Comparison of ENCODE assay signal across 12 cellular contexts in genomic region chr4:72846280-72847111, GRCh38.
DNase-seq lines count a peak whose midpoint lies in the region; ATAC-seq, FAIRE-seq and TF ChIP-seq lines count a peak whose summit lies in the region.
"Had no signal": no experiment of that assay in that cellular context is flagged by ENCODE, and none has a peak within 500 bp of the region (broad histone marks: within the 10 kb centered on the region; RNA-seq: fewer than 3 reads in every experiment).

No MANE protein-coding gene starts in this region.

- peaks cover 7% of the 10 kb centered on the region; the same call in 1 of the 2 replicates for H3K27me3 Mint-ChIP-seq in HFFc6 (ENCODE audit: insufficient read depth)

- CTCF ChIA-PET in OCI-LY7 (lab: Charles Lee; ENCODE audit: unreplicated experiment), result no interaction called here

- H3K9me3 Mint-ChIP-seq in HFFc6, result no peaks in the 10 kb centered on the region
- H3K9me3 Mint-ChIP-seq: stimulated activated naive CD8-positive, alpha-beta T cell treated with anti-CD3 and anti-CD28 coated beads, Interleukin-15, Interleukin-2, amounts not matched to agents 100 ng/mL and 50 ng/mL, for 24 hours had no signal

- H3K9me2 ChIP-seq in OCI-LY7 (ENCODE audit: insufficient read depth, low read length), result no peaks in the 10 kb centered on the region

- H3K27ac Mint-ChIP-seq in HFFc6, result no peak overlapping the region
- H3K27ac Mint-ChIP-seq: stimulated activated naive CD8-positive, alpha-beta T cell treated with anti-CD3 and anti-CD28 coated beads, Interleukin-15, Interleukin-2, amounts not matched to agents 100 ng/mL and 50 ng/mL, for 24 hours had no signal

- H3K4me1 Mint-ChIP-seq in HFFc6 (ENCODE audit: low read depth), result peaks cover 22% of the 10 kb centered on the region

- H3K4me3 Mint-ChIP-seq in HFFc6, result peak overlapping the region; percentile 39
- H3K4me3 Mint-ChIP-seq: stimulated activated naive CD8-positive, alpha-beta T cell treated with anti-CD3 and anti-CD28 coated beads, Interleukin-15, Interleukin-2, amounts not matched to agents 100 ng/mL and 50 ng/mL, for 24 hours had no signal

- TF ChIP-seq POLR2A in H54 (IDR thresholded peaks at IDR 0.05; ENCODE audit: low read depth, low read length), result no peak

- H3K36me3 ChIP-seq in OCI-LY7 (ENCODE audit: insufficient read depth, low read length), result no peaks in the 10 kb centered on the region

- no peak overlapping the region for H3K4me3 ChIP-seq in AG10803 (ENCODE audit: low read length)
- no peak overlapping the region for H3K4me3 ChIP-seq in OCI-LY7 (ENCODE audit: low read depth, low read length, poor library complexity, severe bottlenecking)
- no peak overlapping the region for H3K4me3 ChIP-seq in epithelial cell of esophagus (ENCODE audit: low read length)
- H3K4me3 ChIP-seq: lung had no signal

- H3K79me2 ChIP-seq in OCI-LY7 (ENCODE audit: insufficient read depth, low read depth, low read length), result no peaks in the 10 kb centered on the region

- no TSS peak for BruUV-seq in OCI-LY7 (replicated peaks; lab: Mats Ljungman, UMichigan)

- POLR2A ChIA-PET in OCI-LY7 (lab: Charles Lee), result no interaction called here

- H3K4me1 ChIP-seq in OCI-LY7 (ENCODE audit: insufficient read depth, low read length, poor library complexity, severe bottlenecking), result no peaks in the 10 kb centered on the region

- no peak overlapping the region for H2AFZ ChIP-seq in OCI-LY7 (ENCODE audit: low read length)

- no peaks in the 10 kb centered on the region for H3K36me3 Mint-ChIP-seq in HFFc6 (ENCODE audit: low read depth)

- intact Hi-C loops in OCI-LY7 (cut with micrococcal nuclease; ENCODE audit: unreplicated experiment), result no loop called here

- H3K4me2 ChIP-seq in OCI-LY7 (ENCODE audit: low read length), result peak overlapping the region; percentile 16; the same call in 1 of the 2 replicates

- no peak for FAIRE-seq in H54 (lab: Jason Lieb, UNC)

- DNase-seq in AG10803 (ENCODE audit: low read depth) (peak; percentile 7), HFFc6 (peak; percentile 8), OCI-LY7 (ENCODE audit: low spot score) (peak; percentile 22), epithelial cell of esophagus (ENCODE audit: low read depth) (peak; percentile 68), H54 (ENCODE audit: insufficient read length, low spot score) (no peak)
- DNase-seq in central memory CD4-positive, alpha-beta T cell, result no peak
- DNase-seq: C1 segment of cervical spinal cord had no signal

- no peak overlapping the region for H3K27ac ChIP-seq in OCI-LY7 (ENCODE audit: low read depth, low read length, poor library complexity, severe bottlenecking)
- H3K27ac ChIP-seq: VCaP had no signal

- ATAC-seq in HG03460 (IDR thresholded peaks at IDR 0.05; ENCODE audit: unreplicated experiment) (no peak), GM21381 (IDR thresholded peaks at IDR 0.05; ENCODE audit: unreplicated experiment) (no peak)

- TF ChIP-seq CTCF in AG10803 (conservative IDR thresholded peaks at IDR 0.05; ENCODE audit: low read length) (no peak), HFFc6 (IDR thresholded peaks at IDR 0.05) (no peak), OCI-LY7 (conservative IDR thresholded peaks at IDR 0.05; ENCODE audit: low read length) (no peak), epithelial cell of esophagus (IDR thresholded peaks at IDR 0.05; ENCODE audit: insufficient read depth, low read depth, low read length, missing control alignments) (no peak)

- H3K9me3 ChIP-seq in OCI-LY7 (ENCODE audit: low read length), result no peaks in the 10 kb centered on the region

- no peaks in the 10 kb centered on the region for H4K20me1 ChIP-seq in OCI-LY7 (ENCODE audit: insufficient read depth, low read length)

Comparison
In these comparisons a context has a peak if more than half of its experiments do, and no peak if none do; other contexts are left out.
1. DNase-seq: peak in AG10803 (single experiment), HFFc6 (single experiment), OCI-LY7 (single experiment) and epithelial cell of esophagus (single experiment); none in H54 (single experiment) and central memory CD4-positive, alpha-beta T cell (single experiment).